ENCODE assay signal across 14 cellular contexts in the genomic region with DNA sequence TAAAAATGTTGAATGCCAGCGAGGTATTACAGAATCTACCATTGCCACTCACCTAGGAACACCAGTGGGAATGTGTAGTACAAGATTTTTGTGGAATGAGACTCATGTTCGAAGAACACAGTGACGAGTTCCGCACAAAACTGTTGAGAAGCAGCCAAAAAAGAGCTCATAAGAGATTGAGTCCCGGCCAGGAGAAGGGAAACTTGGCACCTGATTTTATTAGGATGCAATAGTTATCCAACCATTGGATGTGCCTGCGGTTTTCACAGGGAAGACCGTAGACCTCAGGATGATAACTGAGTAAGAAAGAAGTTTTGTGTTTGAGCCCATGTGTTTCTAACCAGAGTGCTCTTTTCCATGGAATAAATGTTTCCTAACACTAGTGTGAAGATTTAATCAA.
A peak's percentile ranks its signal among the peaks of the same experiment; 100 is the strongest.
DNase-seq lines count a peak whose midpoint lies in the region; ATAC-seq lines count a peak whose summit lies in the region.
"Had no signal": no experiment of that assay in that cellular context is flagged by ENCODE, and none has a peak within 500 bp of the region (broad histone marks: within the 10 kb centered on the region; RNA-seq: fewer than 3 reads in every experiment).

No MANE protein-coding gene starts in this region.

- H3K36me3 Mint-ChIP-seq in activated naive CD8-positive, alpha-beta T cell treated with anti-CD3 and anti-CD28 coated beads, Interleukin-2, amount 50 U/mL, for 24 hours (ENCODE audit: low read depth), result no peaks in the 10 kb centered on the region
- H3K36me3 Mint-ChIP-seq in activated T-cell treated with anti-CD3 and anti-CD28 coated beads, Interleukin-2, amount 50 U/mL, for 4 hours (ENCODE audit: insufficient read depth), result no peaks in the 10 kb centered on the region
- H3K36me3 Mint-ChIP-seq: activated naive CD4-positive, alpha-beta T cell treated with anti-CD3 and anti-CD28 coated beads, Interleukin-2, amount 50 U/mL, for 72 hours had no signal

- H3K9ac ChIP-seq in muscle layer of colon (ENCODE audit: low read length), result no peak overlapping the region

- peaks cover 2% of the 10 kb centered on the region for H3K27me3 Mint-ChIP-seq in activated naive CD8-positive, alpha-beta T cell treated with anti-CD3 and anti-CD28 coated beads, Interleukin-2, amount 50 U/mL, for 24 hours
- H3K27me3 Mint-ChIP-seq in activated T-cell treated with anti-CD3 and anti-CD28 coated beads, Interleukin-2, amount 50 U/mL, for 4 hours (ENCODE audit: low read depth), result peaks cover 2% of the 10 kb centered on the region

- no peak overlapping the region for H3K4me3 ChIP-seq in MG63
- no peak overlapping the region for H3K4me3 ChIP-seq in muscle layer of colon (ENCODE audit: low read depth in 1 of 2, low read length in 2 of 2)
- H3K4me3 ChIP-seq: A549 had no signal

- peaks cover 4% of the 10 kb centered on the region for H3K9me3 Mint-ChIP-seq in activated naive CD8-positive, alpha-beta T cell treated with anti-CD3 and anti-CD28 coated beads, Interleukin-2, amount 50 U/mL, for 24 hours
- no peaks in the 10 kb centered on the region for H3K9me3 Mint-ChIP-seq in activated T-cell treated with anti-CD3 and anti-CD28 coated beads, Interleukin-2, amount 50 U/mL, for 4 hours

- no peak overlapping the region for H3K27ac Mint-ChIP-seq in activated naive CD8-positive, alpha-beta T cell treated with anti-CD3 and anti-CD28 coated beads, Interleukin-2, amount 50 U/mL, for 24 hours
- H3K27ac Mint-ChIP-seq: activated naive CD4-positive, alpha-beta T cell treated with anti-CD3 and anti-CD28 coated beads, Interleukin-2, amount 50 U/mL, for 72 hours had no signal

- no peaks in the 10 kb centered on the region for H3K4me1 Mint-ChIP-seq in activated naive CD8-positive, alpha-beta T cell treated with anti-CD3 and anti-CD28 coated beads, Interleukin-2, amount 50 U/mL, for 24 hours
- H3K4me1 Mint-ChIP-seq in activated T-cell treated with anti-CD3 and anti-CD28 coated beads, Interleukin-2, amount 50 U/mL, for 4 hours (ENCODE audit: low read depth), result no peaks in the 10 kb centered on the region

- H3K9me3 ChIP-seq in MG63 (no peaks in the 10 kb centered on the region), muscle layer of colon (ENCODE audit: low read length) (no peaks in the 10 kb centered on the region)

- H3K4me1 ChIP-seq in muscle layer of colon (ENCODE audit: insufficient read depth, low read length), result peaks cover 43% of the 10 kb centered on the region
- H3K4me1 ChIP-seq: A549 had no signal

- no peak for ATAC-seq in activated naive CD8-positive, alpha-beta T cell treated with anti-CD3 and anti-CD28 coated beads, Interleukin-2, amount 50 U/mL, for 24 hours
- no peak for ATAC-seq in activated T-cell treated with anti-CD3 and anti-CD28 coated beads, Interleukin-2, amount 50 U/mL, for 4 hours
- ATAC-seq in GM18498 (IDR thresholded peaks at IDR 0.05; ENCODE audit: unreplicated experiment), result no peak
- ATAC-seq: A549; activated naive CD4-positive, alpha-beta T cell treated with anti-CD3 and anti-CD28 coated beads, Interleukin-2, amount 50 U/mL, for 72 hours; stimulated activated naive CD8-positive, alpha-beta T cell treated with anti-CD3 and anti-CD28 coated beads, Interleukin-15, Interleukin-2, amounts not matched to agents 100 U/mL and 50 U/mL, for 24 hours had no signal

- H3K36me3 ChIP-seq in MG63, result no peaks in the 10 kb centered on the region
- no peaks in the 10 kb centered on the region for H3K36me3 ChIP-seq in muscle layer of colon (ENCODE audit: insufficient read depth, low read length)

- no peak overlapping the region for H3K4me3 Mint-ChIP-seq in activated naive CD8-positive, alpha-beta T cell treated with anti-CD3 and anti-CD28 coated beads, Interleukin-2, amount 50 U/mL, for 24 hours
- no peak overlapping the region for H3K4me3 Mint-ChIP-seq in activated T-cell treated with anti-CD3 and anti-CD28 coated beads, Interleukin-2, amount 50 U/mL, for 4 hours

- DNase-seq in A172 (ENCODE audit: low spot score) (peak; percentile 50), MG63 (peak; percentile 60), fibroblast of gingiva (ENCODE audit: low read depth) (peak; percentile 77), dedifferentiated amniotic fluid mesenchymal stem cell (ENCODE audit: extremely low spot score) (no peak)
- DNase-seq in activated naive CD8-positive, alpha-beta T cell treated with anti-CD3 and anti-CD28 coated beads, Interleukin-2, amount 50 U/mL, for 24 hours, result no peak
- no peak for DNase-seq in activated T-cell treated with anti-CD3 and anti-CD28 coated beads, Interleukin-2, amount 50 U/mL, for 4 hours
- DNase-seq: GDM1; NCI-H69; stimulated activated CD4-positive, alpha-beta T cell treated with anti-CD3 and anti-CD28 coated beads, Interleukin-15, amount 100 ng/mL, for 24 hours; stimulated activated naive CD8-positive, alpha-beta T cell treated with anti-CD3 and anti-CD28 coated beads, Interleukin-15, Interleukin-2, amounts not matched to agents 100 U/mL and 50 U/mL, for 24 hours had no signal

- H3K27ac ChIP-seq in muscle layer of colon (ENCODE audit: low read depth, low read length), result peak overlapping the region; percentile 73
- H3K27ac ChIP-seq: A549 had no signal

- H3K27me3 ChIP-seq in MG63, result no peaks in the 10 kb centered on the region
- H3K27me3 ChIP-seq in muscle layer of colon (ENCODE audit: control insufficient read depth in 1 of 2, insufficient read depth in 2 of 2, low read length in 2 of 2), result no peaks in the 10 kb centered on the region

Comparison
In these comparisons a context has a peak if more than half of its experiments do, and no peak if none do; other contexts are left out.
1. DNase-seq: peak in A172 (single experiment), MG63 (single experiment) and fibroblast of gingiva (single experiment); none in activated naive CD8-positive, alpha-beta T cell treated with anti-CD3 and anti-CD28 coated beads, Interleukin-2, amount 50 U/mL, for 24 hours (single experiment), dedifferentiated amniotic fluid mesenchymal stem cell (single experiment) and activated T-cell treated with anti-CD3 and anti-CD28 coated beads, Interleukin-2, amount 50 U/mL, for 4 hours (single experiment).